Comparison of ENCODE assay signal across 22 cellular contexts in the genomic region with DNA sequence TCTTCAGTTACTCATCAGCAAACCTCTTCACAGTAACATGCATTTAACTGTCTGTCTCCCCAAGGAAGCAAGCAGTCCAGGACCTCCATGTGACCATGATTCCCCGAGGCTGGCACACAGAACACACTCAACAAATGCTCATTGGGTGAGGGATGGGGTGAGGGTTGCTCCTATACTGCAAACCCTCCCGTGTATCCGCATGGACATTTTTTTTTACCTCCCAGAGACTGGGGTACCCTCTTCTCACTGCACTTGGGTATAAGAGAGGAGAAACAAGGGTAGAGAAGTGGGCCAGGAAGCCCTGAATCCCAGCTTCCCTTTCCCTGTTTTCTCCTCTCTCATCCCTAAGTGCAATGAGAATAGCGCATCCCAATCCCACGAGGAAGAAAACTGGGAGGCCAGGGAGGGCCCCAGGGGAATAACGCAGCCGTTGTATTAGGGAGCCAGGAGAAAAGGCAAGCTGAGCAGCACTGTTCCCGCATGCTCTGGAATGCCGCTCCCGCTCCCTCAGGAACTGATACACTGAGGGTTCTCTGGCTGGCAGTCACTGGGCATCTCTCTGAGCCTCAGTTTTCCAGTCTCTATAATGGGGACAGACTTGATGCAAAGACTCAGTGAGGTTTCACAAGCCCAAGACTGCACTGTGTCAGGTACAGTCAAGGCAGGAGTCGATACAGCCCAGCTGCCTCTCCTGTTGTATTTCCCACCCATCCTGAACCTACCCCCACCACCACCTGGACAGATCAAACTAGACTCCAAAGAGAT.
A peak's percentile ranks its signal among the peaks of the same experiment; 100 is the strongest.
DNase-seq lines count a peak whose midpoint lies in the region; ATAC-seq, FAIRE-seq and TF ChIP-seq lines count a peak whose summit lies in the region.
"Had no signal": no experiment of that assay in that cellular context is flagged by ENCODE, and none has a peak within 500 bp of the region (broad histone marks: within the 10 kb centered on the region; RNA-seq: fewer than 3 reads in every experiment).

No MANE protein-coding gene starts in this region.

- H4K91ac ChIP-seq in H1 (replicated peaks; ENCODE audit: insufficient read length, low read length), result no peak overlapping the region

- no peak overlapping the region for H3K4ac ChIP-seq in H1 (replicated peaks; ENCODE audit: insufficient read length, low read depth, low read length)

- TF ChIP-seq RAD21 in H1 (IDR thresholded peaks at IDR 0.05 in 1 of 2, conservative IDR thresholded peaks at IDR 0.05 in 1 of 2; ENCODE audit: low read depth in 2 of 2, low read length in 2 of 2), result no peak

- peak overlapping the region; percentile 10; the same call in 1 of the 2 replicates for H2BK15ac ChIP-seq in H1 (ENCODE audit: low read length)

- H3K18ac ChIP-seq in H1 (ENCODE audit: extremely low read depth, low read length), result no peak overlapping the region

- peaks cover 4% of the 10 kb centered on the region; the same call in 1 of the 2 replicates for H3K23me2 ChIP-seq in H1 (ENCODE audit: low read depth, low read length)

- no peaks in the 10 kb centered on the region for H3K79me1 ChIP-seq in H1 (ENCODE audit: low read depth, low read length)

- peak overlapping the region; percentile 60; the same call in 1 of the 2 replicates for H2AK5ac ChIP-seq in H1 (ENCODE audit: low read depth, low read length)

- H3K9me3 ChIP-seq in HEK293 (ENCODE audit: control insufficient read depth, insufficient read depth, low read depth, low read length) (no peaks in the 10 kb centered on the region), H1 (ENCODE audit: insufficient read depth in 2 of 2, low read depth in 1 of 2, low read length in 1 of 2) (peaks cover 0 to 7% of the 10 kb centered on the region in 2 experiments; a peak in 2 of 4 replicates), aorta (ENCODE audit: control insufficient read depth, low read length) (no peaks in the 10 kb centered on the region)

- H4K20me1 ChIP-seq in H1 (replicated peaks in 1 of 2; ENCODE audit: control insufficient read depth in 1 of 2, insufficient read depth in 2 of 2, low read length in 2 of 2), result no peaks in the 10 kb centered on the region

- no peak overlapping the region; a peak in 1 of 7 replicates for H3K9ac ChIP-seq in H1 (replicated peaks in 1 of 4; ENCODE audit: extremely low read depth in 1 of 4, low read depth in 3 of 4, low read length in 3 of 4)

- no peak for TF ChIP-seq POLR2A in H1 (IDR thresholded peaks at IDR 0.05; ENCODE audit: control extremely low read depth in 1 of 2, low read depth in 2 of 2, low read length in 2 of 2)

- TF ChIP-seq CTCF in HEK293 (tag by site-specific recombination; IDR thresholded peaks at IDR 0.05) (no peak), H1 (IDR thresholded peaks at IDR 0.05; ENCODE audit: control extremely low read depth in 1 of 3, insufficient read depth in 1 of 3, low read depth in 1 of 3, low read length in 3 of 3) (no peak)

- no peak overlapping the region for H3K4me2 ChIP-seq in H1 (ENCODE audit: insufficient read depth in 1 of 2, low read depth in 2 of 2, low read length in 2 of 2)

- no peaks in the 10 kb centered on the region for H3K4me1 ChIP-seq in HEK293 (ENCODE audit: control insufficient read depth, insufficient read depth, low read length)
- H3K4me1 ChIP-seq in H1 (replicated peaks in 1 of 4; ENCODE audit: control insufficient read depth in 3 of 4, insufficient read depth in 4 of 4, low read length in 3 of 4), result peaks cover 0 to 23% (median 16%) of the 10 kb centered on the region in 4 experiments; a peak in 6 of 7 replicates
- H3K4me1 ChIP-seq in aorta (ENCODE audit: control insufficient read depth in 1 of 2, insufficient read depth in 2 of 2, low read length in 2 of 2), result no peaks in the 10 kb centered on the region

- H2AFZ ChIP-seq in H1 (ENCODE audit: low read length), result no peak overlapping the region

- CTCF ChIA-PET in HEK293 (lab: Yijun Ruan, JAX), result no interaction called here
- CTCF ChIA-PET in H1 (lab: Charles Lee; ENCODE audit: partially characterized antibody), result interaction anchor here (0.7 to 1.2 kb wide), 3 partner anchors 29 to 60 kb away, joined by 3 read pairs; no protein-coding TSS in a partner anchor

- H4K8ac ChIP-seq in H1 (ENCODE audit: extremely low read depth, insufficient read depth, low read length), result no peak overlapping the region; the same call in 1 of the 2 replicates

- TF ChIP-seq EP300 in H1 (IDR thresholded peaks at IDR 0.05; ENCODE audit: borderline replicate concordance in 1 of 2, low read depth in 2 of 2, low read length in 2 of 2), result no peak

- ATAC-seq in aorta (ENCODE audit: low FRiP score), result no peak

- WGBS in H1 (ENCODE audit: extremely low coverage in 1 of 2, insufficient coverage in 1 of 2, insufficient read length in 1 of 2, insufficient replicate concordance in 2 of 2, low coverage in 1 of 2, low lambda C conversion rate in 2 of 2, missing lambda C conversion rate in 1 of 2), 2 experiments, result 76% methylated on average over 10 of the region's 11 CpGs; no CpG with 5 or more reads in 1 of the 2 experiments
- WGBS in aorta, 2 donors, result 71 to 72% methylated on average over 11 of the region's 11 CpGs

- DNase-seq in ELF-1 (ENCODE audit: low read depth, low spot score) (peak; percentile 24), H1 (ENCODE audit: low read depth in 1 of 2, low spot score in 2 of 2) (no peak), aorta (peak; percentile 21 to 36), NCI-H510A (lab: John Stamatoyannopoulos, UW) (no peak)
- no peak for DNase-seq in stimulated activated naive CD4-positive, alpha-beta T cell treated with Interleukin-2 at 50 U/mL for 16 hours (lab: John Stamatoyannopoulos, UW)
- DNase-seq: C1 segment of cervical spinal cord; CD4-positive, CD25-positive, alpha-beta regulatory T cell; CD8-positive, alpha-beta memory T cell; COR-L47; DMS 273 treated with DMSO at 0.1 percent for 48 hours; DMS53; DND-41; EL; HCEC 1CT; IMR-90; KBM-7 had no signal

- no peak overlapping the region for H3K14ac ChIP-seq in H1 (ENCODE audit: insufficient read length)

- H3K27me3 ChIP-seq in H1 (replicated peaks in 1 of 4; ENCODE audit: control insufficient read depth in 3 of 4, extremely low read depth in 1 of 4, insufficient read depth in 3 of 4, low read length in 3 of 4) (no peaks in the 10 kb centered on the region), aorta (ENCODE audit: control insufficient read depth in 1 of 2, insufficient read depth in 2 of 2, low read length in 1 of 2) (no peaks in the 10 kb centered on the region)

- H3K23ac ChIP-seq in H1 (ENCODE audit: insufficient read length), result no peak overlapping the region

- H3K36me3 ChIP-seq in HEK293 (ENCODE audit: control insufficient read depth in 2 of 2, insufficient read depth in 1 of 2, low read length in 2 of 2), result no peaks in the 10 kb centered on the region
- H3K36me3 ChIP-seq in H1 (ENCODE audit: control insufficient read depth in 2 of 4, insufficient read depth in 4 of 4, low read length in 3 of 4), result no peaks in the 10 kb centered on the region
- H3K36me3 ChIP-seq in aorta (ENCODE audit: control insufficient read depth in 1 of 2, insufficient read depth in 2 of 2, low read length in 1 of 2), result no peaks in the 10 kb centered on the region

- intact Hi-C loops in aorta (cut with DNase I), result no loop called here

- 0 out of 2 replicates have a peak overlapping the region, but pooled peaks have one; percentile 40 for H2BK20ac ChIP-seq in H1 (ENCODE audit: low read length)

- H3K56ac ChIP-seq in H1 (replicated peaks; ENCODE audit: insufficient read length, low read depth, low read length), result no peak overlapping the region

- H3K79me2 ChIP-seq in H1 (ENCODE audit: control insufficient read depth in 1 of 2, insufficient read depth in 2 of 2, low read length in 2 of 2), result no peaks in the 10 kb centered on the region

- no peak overlapping the region for H3K27ac ChIP-seq in HEK293 (ENCODE audit: extremely low read depth, low read depth, low read length)
- H3K27ac ChIP-seq in H1 (ENCODE audit: low read depth, low read length), result no peak overlapping the region
- H3K27ac ChIP-seq in aorta (ENCODE audit: low read depth in 1 of 2, low read length in 2 of 2), result no peak overlapping the region
- H3K27ac ChIP-seq: HL-60 had no signal

- H2BK5ac ChIP-seq in H1 (ENCODE audit: low read depth, low read length), result no peak overlapping the region

- peak overlapping the region; percentile 62; the same call in 1 of the 2 replicates for H2BK12ac ChIP-seq in H1 (ENCODE audit: low read depth, low read length)

- POLR2A ChIA-PET in HEK293 (lab: Yijun Ruan, JAX), result no interaction called here
- POLR2A ChIA-PET in H1 (lab: Charles Lee; ENCODE audit: partially characterized antibody), result interaction anchor here (1.9 kb wide), 1 partner anchor 11 kb away, joined by 6 read pairs; no protein-coding TSS in a partner anchor

- peak overlapping the region; percentile 30 for H2BK120ac ChIP-seq in H1 (replicated peaks; ENCODE audit: low read depth, low read length)

- no peak overlapping the region for H4K5ac ChIP-seq in H1 (ENCODE audit: insufficient read length, low read depth, low read length)

- FAIRE-seq in H1 (lab: Jason Lieb, UNC), result no peak
- FAIRE-seq: G401.6, GM12891, GM19239, H54 had no signal

- no peak overlapping the region for H3K4me3 ChIP-seq in HEK293 (ENCODE audit: low read depth, low read length)
- H3K4me3 ChIP-seq in H1 (ENCODE audit: extremely low read depth in 1 of 4, insufficient read depth in 2 of 4, low read depth in 3 of 4, low read length in 4 of 4), result no peak overlapping the region
- H3K4me3 ChIP-seq in aorta (ENCODE audit: low read length in 2 of 2), result no peak overlapping the region

TF ChIP-seq in HEK293, 187 proteins besides CTCF, POLR2A, EP300 and RAD21:
- TF ChIP-seq ZNF394 (tag by site-specific recombination; IDR thresholded peaks at IDR 0.05; ENCODE audit: borderline replicate concordance), result no peak
- peak; percentile 94 for TF ChIP-seq ZNF157 (tag by site-specific recombination; IDR thresholded peaks at IDR 0.05)
TF ChIP-seq in HEK293: peak in this region for 1.

TF ChIP-seq in H1, 55 proteins besides CTCF, POLR2A, EP300 and RAD21:
- TF ChIP-seq SRF (IDR thresholded peaks at IDR 0.05; ENCODE audit: low read depth, low read length) (no peak), KDM1A (IDR thresholded peaks at IDR 0.05; ENCODE audit: borderline replicate concordance, low read length) (peak; percentile 87; the same call in 1 of the 2 replicates), HDAC2 (IDR thresholded peaks at IDR 0.05; ENCODE audit: borderline replicate concordance in 1 of 2, low read depth in 2 of 2, low read length in 2 of 2) (peak in 1 of 2 experiments; percentile 60; a peak in 1 of 4 replicates)
TF ChIP-seq in H1: peak in this region for 2.

Comparison
In these comparisons a context has a peak if more than half of its experiments do, and no peak if none do; other contexts are left out.
1. DNase-seq: peak in ELF-1 (single experiment) and aorta (2 of 2); none in H1 (0 of 2), NCI-H510A (single experiment) and stimulated activated naive CD4-positive, alpha-beta T cell treated with Interleukin-2 at 50 U/mL for 16 hours (single experiment).